ENCODE assay signal across 26 cellular contexts in the genomic region with DNA sequence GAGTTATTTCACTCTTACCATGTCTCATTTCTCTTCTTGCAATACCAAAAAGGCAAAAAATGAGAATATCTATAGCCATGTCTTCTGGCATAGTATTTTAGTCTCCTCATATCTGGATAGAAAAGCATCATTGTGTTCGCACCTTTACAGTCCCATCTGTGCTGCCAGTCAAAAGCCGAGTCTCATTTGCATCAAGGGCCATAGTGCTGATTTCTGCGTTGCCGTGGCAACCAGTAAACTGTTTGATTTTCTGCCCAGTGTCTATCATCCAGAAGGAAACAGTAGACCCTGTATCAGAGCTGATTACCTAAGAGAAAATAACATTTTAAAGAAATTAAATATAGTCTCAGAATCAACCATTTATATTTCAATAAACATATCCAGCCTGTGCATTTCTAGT.
DNase-seq lines count a peak whose midpoint lies in the region; TF ChIP-seq lines count a peak whose summit lies in the region.
"Had no signal": no experiment of that assay in that cellular context is flagged by ENCODE, and none has a peak within 500 bp of the region (broad histone marks: within the 10 kb centered on the region; RNA-seq: fewer than 3 reads in every experiment).

No MANE protein-coding gene starts in this region.

- WGBS in testis, 2 donors: 93 to 96% methylated on average over 4 of the region's 4 CpGs
- WGBS in lower leg skin, 2 donors: 88 to 93% methylated on average over 4 of the region's 4 CpGs

- peak in 2 of 3 experiments; percentile 44 to 83 for DNase-seq in NCI-H1417 (lab: John Stamatoyannopoulos, UW)
- DNase-seq in NCI-H1417 treated with DMSO at 0.1 percent for 48 hours (lab: John Stamatoyannopoulos, UW): no peak
- DNase-seq in NCI-H524 (lab: John Stamatoyannopoulos, UW): peak; percentile 65 to 87
- DNase-seq in dorsolateral prefrontal cortex: peak in 6 of 10 donors; percentile 11 to 46 (median 30)
- peak; percentile 15 for DNase-seq in testis
- DNase-seq in putamen (ENCODE audit: low spot score): no peak
- no peak for DNase-seq in immature natural killer cell
- DNase-seq in lower leg skin (ENCODE audit: low spot score in 2 of 2): no peak
- DNase-seq: activated CD4-positive, alpha-beta T cell treated with anti-CD3 and anti-CD28 coated beads, Interleukin-2, amount 10 ng/mL, durations not matched to agents 24 days and 14 days; activated gamma-delta T cell; activated naive CD8-positive, alpha-beta T cell treated with anti-CD3 and anti-CD28 coated beads, Interleukin-2, amount 50 U/mL, for 24 hours; activated T-cell treated with anti-CD3 and anti-CD28 coated beads, Interleukin-2, amount 50 U/mL, for 24 hours; BE2C; central memory CD4-positive, alpha-beta T cell; endodermal cell; esophagus squamous epithelium; foreskin melanocyte; HCEC 1CT; NCI-H187; psoas muscle; Right ventricle myocardium superior; stimulated activated CD4-positive, alpha-beta T cell treated with anti-CD3 and anti-CD28 coated beads, Interleukin-15, amount 100 ng/mL, for 24 hours; stimulated activated naive B cell treated with anti-CD40 and anti-IgM and Interleukin-4, amounts not matched to agents 10 μg/mL and 1 μg/mL and 100 μg/mL, for 72 hours; T-helper 9 cell; uterus had no signal

- H3K4me1 Mint-ChIP-seq in immature natural killer cell: no peaks in the 10 kb centered on the region
- H3K4me1 Mint-ChIP-seq: activated CD4-positive, alpha-beta T cell treated with anti-CD3 and anti-CD28 coated beads, Interleukin-2, amount 10 ng/mL, durations not matched to agents 24 days and 14 days; activated naive CD8-positive, alpha-beta T cell treated with anti-CD3 and anti-CD28 coated beads, Interleukin-2, amount 50 U/mL, for 24 hours; stimulated activated naive B cell treated with anti-CD40 and anti-IgM and Interleukin-4, amounts not matched to agents 10 μg/mL and 1 μg/mL and 100 μg/mL, for 72 hours had no signal

- H3K9me3 ChIP-seq in testis: no peaks in the 10 kb centered on the region
- H3K9me3 ChIP-seq: A549, BE2C, esophagus squamous epithelium, psoas muscle, uterus had no signal

- no peak overlapping the region for H3K4me3 ChIP-seq in dorsolateral prefrontal cortex
- H3K4me3 ChIP-seq in testis: no peak overlapping the region
- no peak overlapping the region for H3K4me3 ChIP-seq in lower leg skin (ENCODE audit: low read depth, poor library complexity, severe bottlenecking)
- H3K4me3 ChIP-seq: A549, esophagus squamous epithelium, psoas muscle, uterus had no signal

- no peaks in the 10 kb centered on the region for H3K27me3 Mint-ChIP-seq in immature natural killer cell (ENCODE audit: low read depth in 3 of 3)
- H3K27me3 Mint-ChIP-seq: activated CD4-positive, alpha-beta T cell treated with anti-CD3 and anti-CD28 coated beads, Interleukin-2, amount 10 ng/mL, durations not matched to agents 24 days and 14 days; activated naive CD8-positive, alpha-beta T cell treated with anti-CD3 and anti-CD28 coated beads, Interleukin-2, amount 50 U/mL, for 24 hours; activated T-cell treated with anti-CD3 and anti-CD28 coated beads, Interleukin-2, amount 50 U/mL, for 24 hours; stimulated activated naive B cell treated with anti-CD40 and anti-IgM and Interleukin-4, amounts not matched to agents 10 μg/mL and 1 μg/mL and 100 μg/mL, for 72 hours had no signal

- H3K27me3 ChIP-seq in dorsolateral prefrontal cortex (no peaks in the 10 kb centered on the region), testis (no peaks in the 10 kb centered on the region)
- H3K27me3 ChIP-seq: BE2C, esophagus squamous epithelium, uterus had no signal

- no peaks in the 10 kb centered on the region for H3K4me1 ChIP-seq in testis
- H3K4me1 ChIP-seq: A549, BE2C, esophagus squamous epithelium, psoas muscle, uterus had no signal

- H3K36me3 Mint-ChIP-seq in immature natural killer cell: no peaks in the 10 kb centered on the region
- H3K36me3 Mint-ChIP-seq: stimulated activated naive B cell treated with anti-CD40 and anti-IgM and Interleukin-4, amounts not matched to agents 10 μg/mL and 1 μg/mL and 100 μg/mL, for 72 hours had no signal

- no peak for TF ChIP-seq CTCF in dorsolateral prefrontal cortex (IDR thresholded peaks at IDR 0.05 in 54 of 56, conservative IDR thresholded peaks at IDR 0.05 in 2 of 56; ENCODE audit: low read depth in 1 of 56, partially characterized antibody in 56 of 56)
- no peak for TF ChIP-seq CTCF in testis (IDR thresholded peaks at IDR 0.05)
- no peak for TF ChIP-seq CTCF in lower leg skin (IDR thresholded peaks at IDR 0.05)

- H3K27ac ChIP-seq in dorsolateral prefrontal cortex (no peak overlapping the region), testis (no peak overlapping the region)
- H3K27ac ChIP-seq: A549, esophagus squamous epithelium, psoas muscle, uterus had no signal

- TF ChIP-seq POLR2A in testis (IDR thresholded peaks at IDR 0.05) (no peak), lower leg skin (IDR thresholded peaks at IDR 0.05) (no peak)

- no peak overlapping the region for H3K4me3 Mint-ChIP-seq in immature natural killer cell
- H3K4me3 Mint-ChIP-seq: activated CD4-positive, alpha-beta T cell treated with anti-CD3 and anti-CD28 coated beads, Interleukin-2, amount 10 ng/mL, durations not matched to agents 24 days and 14 days; activated naive CD8-positive, alpha-beta T cell treated with anti-CD3 and anti-CD28 coated beads, Interleukin-2, amount 50 U/mL, for 24 hours; activated T-cell treated with anti-CD3 and anti-CD28 coated beads, Interleukin-2, amount 50 U/mL, for 24 hours; endodermal cell; stimulated activated naive B cell treated with anti-CD40 and anti-IgM and Interleukin-4, amounts not matched to agents 10 μg/mL and 1 μg/mL and 100 μg/mL, for 72 hours had no signal

- intact Hi-C loops in dorsolateral prefrontal cortex (cut with DNase I): no loop called here
- intact Hi-C loops in testis (cut with DNase I; ENCODE audit: low total_unique reads): no loop called here
- intact Hi-C loops in lower leg skin (cut with DNase I; ENCODE audit: low total_unique reads): no loop called here

- no peaks in the 10 kb centered on the region for H3K9me3 Mint-ChIP-seq in immature natural killer cell
- H3K9me3 Mint-ChIP-seq: activated CD4-positive, alpha-beta T cell treated with anti-CD3 and anti-CD28 coated beads, Interleukin-2, amount 10 ng/mL, durations not matched to agents 24 days and 14 days; activated naive CD8-positive, alpha-beta T cell treated with anti-CD3 and anti-CD28 coated beads, Interleukin-2, amount 50 U/mL, for 24 hours; activated T-cell treated with anti-CD3 and anti-CD28 coated beads, Interleukin-2, amount 50 U/mL, for 24 hours; endodermal cell; stimulated activated naive B cell treated with anti-CD40 and anti-IgM and Interleukin-4, amounts not matched to agents 10 μg/mL and 1 μg/mL and 100 μg/mL, for 72 hours had no signal

- no peaks in the 10 kb centered on the region for H3K36me3 ChIP-seq in testis (ENCODE audit: low read depth, missing control alignments)
- H3K36me3 ChIP-seq: BE2C, esophagus squamous epithelium, uterus had no signal

- no peak overlapping the region for H3K27ac Mint-ChIP-seq in immature natural killer cell
- H3K27ac Mint-ChIP-seq: activated CD4-positive, alpha-beta T cell treated with anti-CD3 and anti-CD28 coated beads, Interleukin-2, amount 10 ng/mL, durations not matched to agents 24 days and 14 days; activated naive CD8-positive, alpha-beta T cell treated with anti-CD3 and anti-CD28 coated beads, Interleukin-2, amount 50 U/mL, for 24 hours; activated T-cell treated with anti-CD3 and anti-CD28 coated beads, Interleukin-2, amount 50 U/mL, for 24 hours; endodermal cell; stimulated activated naive B cell treated with anti-CD40 and anti-IgM and Interleukin-4, amounts not matched to agents 10 μg/mL and 1 μg/mL and 100 μg/mL, for 72 hours had no signal

Comparison
In these comparisons a context has a peak if more than half of its experiments do, and no peak if none do; other contexts are left out.
1. DNase-seq: peak in NCI-H1417 (2 of 3), NCI-H524 (2 of 2), dorsolateral prefrontal cortex (6 of 10) and testis (single experiment); none in NCI-H1417 treated with DMSO at 0.1 percent for 48 hours (single experiment), putamen (single experiment), immature natural killer cell (0 of 3) and lower leg skin (0 of 2).